In the genomic region with DNA sequence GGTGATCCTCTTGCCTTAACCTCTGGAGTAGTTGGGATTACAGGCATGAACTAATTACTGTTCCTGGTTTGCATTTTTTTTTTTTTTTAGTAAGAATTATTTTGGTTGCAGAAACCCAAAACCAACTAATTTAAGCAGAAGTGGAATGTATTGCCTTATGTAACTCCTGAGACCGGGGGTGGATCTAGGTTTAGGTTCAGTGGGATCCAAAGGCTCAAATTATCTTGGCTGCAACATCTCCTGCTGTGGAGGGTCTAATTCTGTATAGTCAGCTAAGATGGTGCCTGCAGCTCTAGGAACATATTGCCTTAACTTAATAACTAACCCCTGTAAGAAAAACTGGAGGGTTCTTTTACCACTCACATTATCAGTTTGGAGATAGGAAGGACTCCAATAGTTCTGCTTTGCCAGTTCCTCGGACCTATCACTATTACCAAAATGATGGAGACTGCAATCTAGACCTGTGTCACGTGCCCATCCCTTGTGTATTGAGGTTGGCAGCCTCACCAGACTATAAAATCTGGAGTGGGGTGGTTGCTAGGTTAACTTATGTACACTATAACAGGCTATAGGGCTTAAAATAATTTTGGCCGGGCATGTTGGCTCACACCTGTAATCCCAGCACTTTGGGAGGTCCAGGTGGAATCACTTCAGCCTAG, we compare ENCODE assay signal across 1 cellular context.
A peak's percentile ranks its signal among the peaks of the same experiment; 100 is the strongest.
TF ChIP-seq lines count a peak whose summit lies in the region.

No MANE protein-coding gene starts in this region.

TF ChIP-seq in K562, 482 proteins besides CTCF, POLR2A, EP300 and RAD21 (continued from another document):
- TF ChIP-seq, protein P1, sequence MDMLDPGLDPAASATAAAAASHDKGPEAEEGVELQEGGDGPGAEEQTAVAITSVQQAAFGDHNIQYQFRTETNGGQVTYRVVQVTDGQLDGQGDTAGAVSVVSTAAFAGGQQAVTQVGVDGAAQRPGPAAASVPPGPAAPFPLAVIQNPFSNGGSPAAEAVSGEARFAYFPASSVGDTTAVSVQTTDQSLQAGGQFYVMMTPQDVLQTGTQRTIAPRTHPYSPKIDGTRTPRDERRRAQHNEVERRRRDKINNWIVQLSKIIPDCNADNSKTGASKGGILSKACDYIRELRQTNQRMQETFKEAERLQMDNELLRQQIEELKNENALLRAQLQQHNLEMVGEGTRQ (CRISPR knock-in tag; IDR thresholded peaks at IDR 0.05) = 0 out of 2 replicates have a peak, but pooled peaks have one; percentile 18
- no peak for TF ChIP-seq HCFC1 (IDR thresholded peaks at IDR 0.05; ENCODE audit: low read depth, low read length)
- TF ChIP-seq, protein P2, sequence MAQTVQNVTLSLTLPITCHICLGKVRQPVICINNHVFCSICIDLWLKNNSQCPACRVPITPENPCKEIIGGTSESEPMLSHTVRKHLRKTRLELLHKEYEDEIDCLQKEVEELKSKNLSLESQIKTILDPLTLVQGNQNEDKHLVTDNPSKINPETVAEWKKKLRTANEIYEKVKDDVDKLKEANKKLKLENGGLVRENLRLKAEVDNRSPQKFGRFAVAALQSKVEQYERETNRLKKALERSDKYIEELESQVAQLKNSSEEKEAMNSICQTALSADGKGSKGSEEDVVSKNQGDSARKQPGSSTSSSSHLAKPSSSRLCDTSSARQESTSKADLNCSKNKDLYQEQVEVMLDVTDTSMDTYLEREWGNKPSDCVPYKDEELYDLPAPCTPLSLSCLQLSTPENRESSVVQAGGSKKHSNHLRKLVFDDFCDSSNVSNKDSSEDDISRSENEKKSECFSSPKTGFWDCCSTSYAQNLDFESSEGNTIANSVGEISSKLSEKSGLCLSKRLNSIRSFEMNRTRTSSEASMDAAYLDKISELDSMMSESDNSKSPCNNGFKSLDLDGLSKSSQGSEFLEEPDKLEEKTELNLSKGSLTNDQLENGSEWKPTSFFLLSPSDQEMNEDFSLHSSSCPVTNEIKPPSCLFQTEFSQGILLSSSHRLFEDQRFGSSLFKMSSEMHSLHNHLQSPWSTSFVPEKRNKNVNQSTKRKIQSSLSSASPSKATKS (CRISPR knock-in tag; IDR thresholded peaks at IDR 0.05) = no peak
- no peak for TF ChIP-seq ZSCAN29 (IDR thresholded peaks at IDR 0.05)
